Comparison of ENCODE assay signal across 16 cellular contexts in the genomic region with DNA sequence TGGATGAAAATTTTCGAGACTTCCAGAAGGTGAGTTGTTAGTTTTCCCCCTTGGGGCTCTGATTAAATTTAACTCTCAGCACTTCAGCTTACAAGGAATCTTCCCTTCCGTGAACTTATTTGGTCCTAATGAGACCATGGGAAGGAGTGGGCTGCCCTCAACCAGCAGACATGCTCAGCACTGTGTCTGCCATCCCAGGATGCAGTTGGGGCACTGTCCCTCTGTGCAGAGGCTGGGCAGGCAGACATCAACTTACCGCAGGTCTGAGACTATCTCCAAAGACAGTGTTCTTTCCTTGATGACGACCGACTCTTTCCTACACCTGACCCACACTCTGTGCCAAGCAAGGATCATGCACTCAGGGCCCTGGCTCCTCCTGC. TPM values are rescaled to one million over a fixed set of nuclear protein-coding genes. Genes with fewer than 3 reads are reported as not detected.
DNase-seq lines count a peak whose midpoint lies in the region; ATAC-seq and TF ChIP-seq lines count a peak whose summit lies in the region.
"Had no signal": no experiment of that assay in that cellular context is flagged by ENCODE, and none has a peak within 500 bp of the region (broad histone marks: within the 10 kb centered on the region; RNA-seq: fewer than 3 reads in every experiment).

No MANE protein-coding gene starts in this region.

- H2AFZ ChIP-seq in H9 (ENCODE audit: low read length): no peak overlapping the region

- no peak overlapping the region for H4K8ac ChIP-seq in H9 (replicated peaks; ENCODE audit: insufficient read length, low read depth, low read length)

- H4K91ac ChIP-seq in H9 (ENCODE audit: insufficient read length, low read depth, low read length): no peak overlapping the region

- no peaks in the 10 kb centered on the region for H3K9me3 Mint-ChIP-seq in T-helper 1 cell treated with Interleukin-12 subunit alpha and Interleukin-12 subunit beta and Interleukin-4 antibody, amounts not matched to agents 30 μg/mL and 1 μg/mL, for 36 hours
- no peaks in the 10 kb centered on the region for H3K9me3 Mint-ChIP-seq in H9
- H3K9me3 Mint-ChIP-seq in activated naive CD4-positive, alpha-beta T cell treated with anti-CD3 and anti-CD28 coated beads, Interleukin-2, amount 50 U/mL, for 72 hours: no peaks in the 10 kb centered on the region
- H3K9me3 Mint-ChIP-seq: nephron had no signal

- no peak overlapping the region for H3K4ac ChIP-seq in H9 (ENCODE audit: low read depth, low read length)

- no peaks in the 10 kb centered on the region for H3K36me3 ChIP-seq in neutrophil
- H3K36me3 ChIP-seq: ascending aorta, left ventricle myocardium inferior had no signal

- DNase-seq in T-helper 1 cell: no peak
- no peak for DNase-seq in H9
- no peak for DNase-seq in activated naive CD4-positive, alpha-beta T cell treated with anti-CD3 and anti-CD28 coated beads, Interleukin-2, amount 50 U/mL, for 72 hours (ENCODE audit: low spot score in 2 of 2)
- no peak for DNase-seq in GM10266 (ENCODE audit: extremely low spot score)
- DNase-seq: 8988T, COR-L47, left ventricle myocardium inferior, NCI-H1930, Right ventricle myocardium superior had no signal

- no peak for ATAC-seq in activated naive CD4-positive, alpha-beta T cell treated with anti-CD3 and anti-CD28 coated beads, Interleukin-2, amount 50 U/mL, for 72 hours
- ATAC-seq in GM19324 (IDR thresholded peaks at IDR 0.05; ENCODE audit: low FRiP score, unreplicated experiment) (no peak), HG03095 (IDR thresholded peaks at IDR 0.05; ENCODE audit: unreplicated experiment) (no peak)
- ATAC-seq: sciatic nerve had no signal

- H2BK12ac ChIP-seq in H9 (ENCODE audit: insufficient read length, low read depth, low read length): no peak overlapping the region

- no peak overlapping the region for H3K9ac ChIP-seq in H9 (ENCODE audit: extremely low read depth, insufficient read length, low read length)

- H3K4me3 Mint-ChIP-seq in T-helper 1 cell treated with Interleukin-12 subunit alpha and Interleukin-12 subunit beta and Interleukin-4 antibody, amounts not matched to agents 30 μg/mL and 1 μg/mL, for 36 hours: peak overlapping the region; percentile 54
- no peak overlapping the region for H3K4me3 Mint-ChIP-seq in H9
- H3K4me3 Mint-ChIP-seq: nephron had no signal

- H3K27ac Mint-ChIP-seq in T-helper 1 cell treated with Interleukin-12 subunit alpha and Interleukin-12 subunit beta and Interleukin-4 antibody, amounts not matched to agents 30 μg/mL and 1 μg/mL, for 36 hours: peak overlapping the region; percentile 99
- no peak overlapping the region; a peak in 2 of 7 replicates for H3K27ac Mint-ChIP-seq in H9
- H3K27ac Mint-ChIP-seq in activated naive CD4-positive, alpha-beta T cell treated with anti-CD3 and anti-CD28 coated beads, Interleukin-2, amount 50 U/mL, for 72 hours: peak overlapping the region; percentile 82 to 95
- H3K27ac Mint-ChIP-seq: nephron had no signal

- no peak overlapping the region for H3K4me3 ChIP-seq in neutrophil (ENCODE audit: low read depth in 1 of 2, low read length in 1 of 2)
- H3K4me3 ChIP-seq: ascending aorta, left ventricle myocardium inferior had no signal

- H3K18ac ChIP-seq in H9 (ENCODE audit: insufficient read length, low read depth, low read length): no peak overlapping the region

- H2BK15ac ChIP-seq in H9 (ENCODE audit: low read depth, low read length): no peak overlapping the region

- H3K36me3 Mint-ChIP-seq in T-helper 1 cell treated with Interleukin-12 subunit alpha and Interleukin-12 subunit beta and Interleukin-4 antibody, amounts not matched to agents 30 μg/mL and 1 μg/mL, for 36 hours (ENCODE audit: low read depth): peaks cover 42% of the 10 kb centered on the region
- H3K36me3 Mint-ChIP-seq in H9 (ENCODE audit: insufficient read depth in 1 of 3, low read depth in 3 of 3): peaks cover 0 to 2% (median 0%) of the 10 kb centered on the region in 3 experiments; a peak in 2 of 7 replicates
- peaks cover 3 to 51% of the 10 kb centered on the region in 2 donors for H3K36me3 Mint-ChIP-seq in activated naive CD4-positive, alpha-beta T cell treated with anti-CD3 and anti-CD28 coated beads, Interleukin-2, amount 50 U/mL, for 72 hours

- no peaks in the 10 kb centered on the region for H3K23me2 ChIP-seq in H9 (ENCODE audit: insufficient read length, low read depth, low read length, poor library complexity, severe bottlenecking)

- peaks cover 11% of the 10 kb centered on the region; the same call in 1 of the 2 replicates for H3K79me2 ChIP-seq in H9 (ENCODE audit: insufficient read depth, low read length)

- H3K14ac ChIP-seq in H9 (ENCODE audit: insufficient read depth, low read length): peak overlapping the region; percentile 54; the same call in 1 of the 2 replicates

- H3K4me1 ChIP-seq in H9 (ENCODE audit: insufficient read depth, low read length) (peaks cover 9% of the 10 kb centered on the region; the same call in 1 of the 2 replicates), neutrophil (ENCODE audit: control insufficient read depth in 1 of 2, insufficient read depth in 1 of 2, low read depth in 1 of 2, low read length in 1 of 2) (peaks cover 65 to 72% of the 10 kb centered on the region in 2 experiments)

- H3K9me3 ChIP-seq in H9 (ENCODE audit: control insufficient read depth, low read depth, low read length) (no peaks in the 10 kb centered on the region), neutrophil (no peaks in the 10 kb centered on the region)
- H3K9me3 ChIP-seq: ascending aorta, left ventricle myocardium inferior had no signal

- H4K5ac ChIP-seq in H9 (ENCODE audit: insufficient read length, low read depth, low read length): no peak overlapping the region

- WGBS in H9 (ENCODE audit: extremely low coverage, insufficient read length, low lambda C conversion rate): no CpG with 5 or more reads among the region's 5 CpGs

- H2BK5ac ChIP-seq in H9 (ENCODE audit: insufficient read length, low read length): no peak overlapping the region

- peaks cover 5% of the 10 kb centered on the region for H4K20me1 ChIP-seq in H9 (ENCODE audit: control insufficient read depth, insufficient read depth, insufficient read length)

- no peak for TF ChIP-seq CTCF in H9 (conservative IDR thresholded peaks at IDR 0.05)
- TF ChIP-seq CTCF in neutrophil (IDR thresholded peaks at IDR 0.05): no peak
- TF ChIP-seq CTCF in GM10266 (IDR thresholded peaks at IDR 0.05; ENCODE audit: control insufficient read depth, insufficient read depth, low read depth, missing control alignments): no peak

- H3K27me3 ChIP-seq in H9 (ENCODE audit: insufficient read depth, low read length) (no peaks in the 10 kb centered on the region), neutrophil (no peaks in the 10 kb centered on the region)
- H3K27me3 ChIP-seq: ascending aorta had no signal

- H2BK20ac ChIP-seq in H9 (ENCODE audit: low read depth, low read length, poor library complexity, severe bottlenecking): no peak overlapping the region

- H3K79me1 ChIP-seq in H9 (ENCODE audit: insufficient read depth, low read depth, low read length, poor library complexity, severe bottlenecking): peaks cover 6% of the 10 kb centered on the region

- H2AK5ac ChIP-seq in H9 (ENCODE audit: insufficient read length, low read length): no peak overlapping the region

- no peak overlapping the region for H3K23ac ChIP-seq in H9 (ENCODE audit: insufficient read length, low read depth, low read length)

- H3T11ph ChIP-seq in H9 (ENCODE audit: low read length): no peak overlapping the region

- H3K56ac ChIP-seq in H9 (ENCODE audit: insufficient read length, low read depth, low read length): no peak overlapping the region

- H3K27ac ChIP-seq in H9 (ENCODE audit: insufficient read length, low read depth, low read length) (no peak overlapping the region), neutrophil (peak overlapping the region; percentile 88)

- H2BK120ac ChIP-seq in H9 (ENCODE audit: low read depth, low read length, poor library complexity, severe bottlenecking): no peak overlapping the region

- H3K4me2 ChIP-seq in H9 (ENCODE audit: insufficient read depth, insufficient read length, low read length): no peak overlapping the region

- peaks cover 87% of the 10 kb centered on the region for H3K4me1 Mint-ChIP-seq in T-helper 1 cell treated with Interleukin-12 subunit alpha and Interleukin-12 subunit beta and Interleukin-4 antibody, amounts not matched to agents 30 μg/mL and 1 μg/mL, for 36 hours (ENCODE audit: low read depth)
- peaks cover 75 to 77% of the 10 kb centered on the region in 2 experiments for H3K4me1 Mint-ChIP-seq in H9

- no peaks in the 10 kb centered on the region for H3K27me3 Mint-ChIP-seq in T-helper 1 cell treated with Interleukin-12 subunit alpha and Interleukin-12 subunit beta and Interleukin-4 antibody, amounts not matched to agents 30 μg/mL and 1 μg/mL, for 36 hours (ENCODE audit: low read depth)
- no peaks in the 10 kb centered on the region for H3K27me3 Mint-ChIP-seq in H9 (ENCODE audit: low read depth)

RNA-seq across cellular contexts. Expression of a gene that starts 36.7 kb away (rescaled TPM):
- total RNA-seq in H9 (2021): 55.7 and 56.8 TPM in 2 replicates
- 100 to 1,000 TPM in 1 of 2 donors, 10 to 100 TPM in 1; 52.0 to 124 TPM for total RNA-seq in activated naive CD4-positive, alpha-beta T cell treated with anti-CD3 and anti-CD28 coated beads, Interleukin-2, amount 50 U/mL, for 72 hours

Comparison
In these comparisons a context has a peak if more than half of its experiments do, and no peak if none do; other contexts are left out.
1. H3K27ac Mint-ChIP-seq: peak in T-helper 1 cell treated with Interleukin-12 subunit alpha and Interleukin-12 subunit beta and Interleukin-4 antibody, amounts not matched to agents 30 μg/mL and 1 μg/mL, for 36 hours (single experiment) and activated naive CD4-positive, alpha-beta T cell treated with anti-CD3 and anti-CD28 coated beads, Interleukin-2, amount 50 U/mL, for 72 hours (2 of 2); none in H9 (0 of 3).